Comparison of ENCODE assay signal across 1 cellular context in the genomic region with DNA sequence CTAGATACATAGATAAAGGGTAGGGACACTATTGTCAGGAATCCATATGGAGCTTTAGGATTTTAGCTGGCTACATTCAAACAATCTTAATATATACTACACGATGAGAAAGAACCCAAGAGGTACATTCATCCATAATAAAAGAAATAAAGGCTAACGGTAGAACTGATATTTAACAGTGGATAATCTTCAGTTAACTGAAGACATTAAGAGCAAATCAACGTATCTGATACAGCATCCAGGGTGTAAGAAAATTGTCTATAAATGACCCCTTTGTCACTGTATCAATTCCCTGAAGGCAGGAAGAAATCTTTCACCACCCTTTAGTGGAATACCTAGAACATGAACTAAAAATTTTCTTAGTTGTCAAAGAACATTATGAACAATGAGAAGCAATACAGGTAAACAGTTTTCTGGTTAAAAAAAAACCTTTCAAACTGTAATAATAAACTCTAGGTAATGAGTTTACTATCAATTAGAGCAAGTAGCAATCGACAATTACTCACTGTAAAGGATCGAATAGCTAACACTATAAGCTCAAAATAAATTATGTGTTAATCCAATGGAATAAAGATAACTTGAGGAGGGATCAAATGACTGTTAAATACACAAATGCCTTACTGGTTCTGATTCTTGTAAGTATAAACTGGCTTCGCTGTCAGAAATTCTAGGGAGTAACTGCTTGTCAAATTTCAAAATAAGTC.
TF ChIP-seq lines count a peak whose summit lies in the region.

No MANE protein-coding gene starts in this region.

TF ChIP-seq in IMR-90, 13 proteins besides CTCF, POLR2A, EP300 and RAD21:
- TF ChIP-seq BHLHE40 (IDR thresholded peaks at IDR 0.05; ENCODE audit: low read depth, low read length), result no peak
- TF ChIP-seq CHD1 (IDR thresholded peaks at IDR 0.05; ENCODE audit: low read depth, low read length), result no peak
- no peak for TF ChIP-seq SMC3 (IDR thresholded peaks at IDR 0.05; ENCODE audit: low read depth, low read length)
- TF ChIP-seq FOS (IDR thresholded peaks at IDR 0.05; ENCODE audit: low read depth, low read length), result no peak
- no peak for TF ChIP-seq RCOR1 (IDR thresholded peaks at IDR 0.05; ENCODE audit: insufficient replicate concordance, low read length)
- no peak for TF ChIP-seq CEBPB (IDR thresholded peaks at IDR 0.05; ENCODE audit: low read depth, low read length)
- TF ChIP-seq RFX5 (IDR thresholded peaks at IDR 0.05; ENCODE audit: low read depth, low read length), result no peak
- TF ChIP-seq MXI1 (IDR thresholded peaks at IDR 0.05; ENCODE audit: borderline replicate concordance, low read depth, low read length), result no peak
- TF ChIP-seq, protein P1, sequence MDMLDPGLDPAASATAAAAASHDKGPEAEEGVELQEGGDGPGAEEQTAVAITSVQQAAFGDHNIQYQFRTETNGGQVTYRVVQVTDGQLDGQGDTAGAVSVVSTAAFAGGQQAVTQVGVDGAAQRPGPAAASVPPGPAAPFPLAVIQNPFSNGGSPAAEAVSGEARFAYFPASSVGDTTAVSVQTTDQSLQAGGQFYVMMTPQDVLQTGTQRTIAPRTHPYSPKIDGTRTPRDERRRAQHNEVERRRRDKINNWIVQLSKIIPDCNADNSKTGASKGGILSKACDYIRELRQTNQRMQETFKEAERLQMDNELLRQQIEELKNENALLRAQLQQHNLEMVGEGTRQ (IDR thresholded peaks at IDR 0.05; ENCODE audit: low read depth, low read length), result no peak
- no peak for TF ChIP-seq NFE2L2 (IDR thresholded peaks at IDR 0.05; ENCODE audit: low read depth, low read length)
- TF ChIP-seq, protein P2, sequence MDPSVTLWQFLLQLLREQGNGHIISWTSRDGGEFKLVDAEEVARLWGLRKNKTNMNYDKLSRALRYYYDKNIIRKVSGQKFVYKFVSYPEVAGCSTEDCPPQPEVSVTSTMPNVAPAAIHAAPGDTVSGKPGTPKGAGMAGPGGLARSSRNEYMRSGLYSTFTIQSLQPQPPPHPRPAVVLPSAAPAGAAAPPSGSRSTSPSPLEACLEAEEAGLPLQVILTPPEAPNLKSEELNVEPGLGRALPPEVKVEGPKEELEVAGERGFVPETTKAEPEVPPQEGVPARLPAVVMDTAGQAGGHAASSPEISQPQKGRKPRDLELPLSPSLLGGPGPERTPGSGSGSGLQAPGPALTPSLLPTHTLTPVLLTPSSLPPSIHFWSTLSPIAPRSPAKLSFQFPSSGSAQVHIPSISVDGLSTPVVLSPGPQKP (IDR thresholded peaks at IDR 0.05; ENCODE audit: borderline replicate concordance, low read depth, low read length), result no peak
- TF ChIP-seq MAFK (IDR thresholded peaks at IDR 0.05; ENCODE audit: low read depth, low read length), result no peak
- TF ChIP-seq MAZ (IDR thresholded peaks at IDR 0.05; ENCODE audit: borderline replicate concordance, low read depth, low read length), result no peak
